1 cellular context compared by ENCODE assay signal in the genomic region with DNA sequence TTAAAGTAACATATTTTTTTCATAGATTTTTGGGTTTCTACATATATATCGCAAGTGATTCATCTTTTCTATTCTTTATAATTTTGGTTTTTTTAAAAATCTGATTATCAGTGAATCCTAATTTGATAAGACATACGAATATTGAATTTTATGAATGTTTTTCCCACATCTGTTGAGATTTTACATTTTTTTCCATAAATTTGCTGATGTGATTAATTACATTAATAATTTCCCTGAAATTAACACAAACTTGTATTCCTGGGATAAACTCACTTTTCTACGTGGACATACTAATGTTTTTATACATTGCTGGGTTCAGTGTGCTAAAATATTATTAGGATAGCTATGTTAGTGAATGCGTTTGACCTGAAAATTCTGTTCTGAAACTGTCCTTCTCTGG.
A peak's percentile ranks its signal among the peaks of the same experiment; 100 is the strongest.
TF ChIP-seq lines count a peak whose summit lies in the region.

No MANE protein-coding gene starts in this region.

TF ChIP-seq in K562, 482 proteins besides CTCF, POLR2A, EP300 and RAD21:
- TF ChIP-seq, protein P1, sequence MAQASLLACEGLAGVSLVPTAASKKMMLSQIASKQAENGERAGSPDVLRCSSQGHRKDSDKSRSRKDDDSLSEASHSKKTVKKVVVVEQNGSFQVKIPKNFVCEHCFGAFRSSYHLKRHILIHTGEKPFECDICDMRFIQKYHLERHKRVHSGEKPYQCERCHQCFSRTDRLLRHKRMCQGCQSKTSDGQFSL (CRISPR knock-in tag; IDR thresholded peaks at IDR 0.05), result no peak
- TF ChIP-seq, protein P1 (tag; IDR thresholded peaks at IDR 0.05), result no peak
- TF ChIP-seq C11orf30 (IDR thresholded peaks at IDR 0.05; ENCODE audit: low read depth) (peak; percentile 56; the same call in 1 of the 2 replicates), ZNF316 (IDR thresholded peaks at IDR 0.05) (peak; percentile 66), MAFF (IDR thresholded peaks at IDR 0.05; ENCODE audit: low read length) (0 out of 2 replicates have a peak, but pooled peaks have one; percentile 20), NR0B1 (IDR thresholded peaks at IDR 0.05; ENCODE audit: partially characterized antibody) (no peak)
TF ChIP-seq in K562: peak in this region for 3.
